ENCODE assay signal across 19 cellular contexts in the genomic region with DNA sequence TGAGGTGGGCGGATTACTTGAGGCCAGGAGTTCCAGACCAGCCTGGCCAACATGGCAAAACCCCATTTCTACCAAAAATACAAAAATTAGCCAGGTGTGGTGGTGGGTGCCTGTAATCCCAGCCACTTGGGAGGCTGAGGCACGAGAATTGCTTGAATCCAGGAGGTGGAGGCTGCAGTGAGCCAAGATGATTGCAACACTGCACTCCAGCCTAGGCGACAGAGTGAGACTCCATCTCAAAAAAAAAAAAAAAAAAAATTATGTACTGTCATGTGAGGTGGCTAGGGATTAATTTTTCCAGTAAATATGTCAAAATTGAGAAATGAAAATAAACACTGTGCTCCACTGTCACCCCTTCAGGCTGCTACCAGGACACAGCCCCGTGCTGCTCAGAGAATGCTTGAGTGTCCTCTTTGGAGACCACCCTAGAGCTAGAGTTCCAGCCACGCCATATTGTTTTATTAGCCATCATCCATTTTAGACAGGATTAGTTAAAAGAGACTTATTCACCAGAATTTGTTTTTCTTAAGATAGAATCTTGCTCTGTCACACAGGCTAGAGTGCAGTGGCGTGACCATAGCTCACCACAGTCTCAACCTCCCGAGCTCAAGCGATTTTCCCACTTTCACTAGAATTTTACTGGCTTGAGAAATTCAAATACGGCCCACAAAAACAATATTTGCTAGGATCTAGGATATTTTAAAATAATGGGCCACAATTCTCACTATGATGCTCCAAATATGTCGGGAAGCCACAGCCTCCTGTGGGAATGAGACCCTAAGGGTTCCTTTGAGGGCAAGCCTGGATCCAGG. TPM values are rescaled to one million over a fixed set of nuclear protein-coding genes. Genes with fewer than 3 reads are reported as not detected.
DNase-seq lines count a peak whose midpoint lies in the region; ATAC-seq, FAIRE-seq and TF ChIP-seq lines count a peak whose summit lies in the region.
"Had no signal": no experiment of that assay in that cellular context is flagged by ENCODE, and none has a peak within 500 bp of the region (broad histone marks: within the 10 kb centered on the region; RNA-seq: fewer than 3 reads in every experiment).

No MANE protein-coding gene starts in this region.

- under 1% methylated on average over 9 of the region's 10 CpGs for WGBS in GM12878 (ENCODE audit: insufficient coverage, insufficient replicate concordance, low lambda C conversion rate, missing lambda C conversion rate)
- WGBS in endodermal cell (ENCODE audit: insufficient coverage in 1 of 2, insufficient read length in 1 of 2), 2 experiments, result 92 to 94% methylated on average over 7 to 10 of the region's 10 CpGs

- H3K27ac ChIP-seq in OCI-LY7 (ENCODE audit: low read depth, low read length, poor library complexity, severe bottlenecking), result no peak overlapping the region
- peak overlapping the region; percentile 98 for H3K27ac ChIP-seq in GM12878 (ENCODE audit: control insufficient read depth, insufficient read depth)
- H3K27ac ChIP-seq in upper lobe of right lung, result peak overlapping the region; percentile 65
- H3K27ac ChIP-seq in endodermal cell (ENCODE audit: low read depth, low read length), result no peak overlapping the region
- H3K27ac ChIP-seq: breast epithelium, gastroesophageal sphincter had no signal

- CTCF ChIA-PET in OCI-LY7 (lab: Charles Lee; ENCODE audit: unreplicated experiment), result no interaction called here
- CTCF ChIA-PET in GM12878 (lab: Yijun Ruan, JAX), result interaction anchor here (0.5 to 6.0 kb wide), 27 partner anchors 9 to 676 kb away, joined by 3 to 60 read pairs (median 5); partner anchors contain the start of genes ARHGAP31, COX17, TIMMDC1 and TMEM39A

- peaks cover 25% of the 10 kb centered on the region for H3K4me1 Mint-ChIP-seq in activated T-cell treated with anti-CD3 and anti-CD28 coated beads, Interleukin-2, amount 50 U/mL, for 4 hours (ENCODE audit: low read depth)
- H3K4me1 Mint-ChIP-seq in endodermal cell (peaks cover 6% of the 10 kb centered on the region), endothelial cell (ENCODE audit: unreplicated experiment) (peaks cover 12% of the 10 kb centered on the region)
- H3K4me1 Mint-ChIP-seq: nephron had no signal

- H3K9me3 ChIP-seq in OCI-LY7 (ENCODE audit: low read length), result no peaks in the 10 kb centered on the region
- peaks cover 2% of the 10 kb centered on the region; the same call in 1 of the 3 replicates for H3K9me3 ChIP-seq in GM12878 (replicated peaks; ENCODE audit: control insufficient read depth, insufficient read depth, low read length)
- H3K9me3 ChIP-seq in upper lobe of right lung, result no peaks in the 10 kb centered on the region
- no peaks in the 10 kb centered on the region for H3K9me3 ChIP-seq in endodermal cell (ENCODE audit: control insufficient read depth, low read length)
- H3K9me3 ChIP-seq: breast epithelium, gastroesophageal sphincter had no signal

- H4K20me1 ChIP-seq in OCI-LY7 (ENCODE audit: insufficient read depth, low read length) (no peaks in the 10 kb centered on the region), GM12878 (ENCODE audit: control insufficient read depth, insufficient read depth) (no peaks in the 10 kb centered on the region)

- H3K4me2 ChIP-seq in OCI-LY7 (ENCODE audit: low read length) (peak overlapping the region; percentile 11; the same call in 1 of the 2 replicates), GM12878 (ENCODE audit: control insufficient read depth, insufficient read depth) (peak overlapping the region; percentile 98)

- no peaks in the 10 kb centered on the region for H3K27me3 Mint-ChIP-seq in activated T-cell treated with anti-CD3 and anti-CD28 coated beads, Interleukin-2, amount 50 U/mL, for 4 hours (ENCODE audit: low read depth)
- H3K27me3 Mint-ChIP-seq in endodermal cell (ENCODE audit: insufficient read depth) (no peaks in the 10 kb centered on the region), endothelial cell (ENCODE audit: unreplicated experiment) (no peaks in the 10 kb centered on the region)

- no peak for TF ChIP-seq EP300 in GM12878 (IDR thresholded peaks at IDR 0.05; ENCODE audit: borderline replicate concordance in 1 of 2, control insufficient read depth in 1 of 2, low read depth in 2 of 2, low read length in 2 of 2)

- H3K4me3 Mint-ChIP-seq in activated T-cell treated with anti-CD3 and anti-CD28 coated beads, Interleukin-2, amount 50 U/mL, for 4 hours, result peak overlapping the region; percentile 51
- H3K4me3 Mint-ChIP-seq in endodermal cell, result no peak overlapping the region
- no peak overlapping the region for H3K4me3 Mint-ChIP-seq in endothelial cell (ENCODE audit: unreplicated experiment)
- H3K4me3 Mint-ChIP-seq: nephron had no signal

- SMC1A ChIA-PET in GM12878 (lab: Charles Lee; ENCODE audit: uncharacterized antibody, unreplicated experiment), result interaction anchor here (0.9 to 8.9 kb wide), 28 partner anchors 8 to 285 kb away, joined by 3 to 151 read pairs (median 6); partner anchors contain the start of genes ADPRH, COX17, PLA1A and TIMMDC1

- intact Hi-C loops in OCI-LY7 (cut with micrococcal nuclease; ENCODE audit: unreplicated experiment), result loop anchor here (1.0 to 10.0 kb wide), 3 partner anchors 60 to 283 kb away; partner anchors contain the start of gene TIMMDC1
- intact Hi-C loops in GM12878 (cut with micrococcal nuclease; ENCODE audit: unreplicated experiment), result loop anchor here (1.0 to 10.0 kb wide), 7 partner anchors 60 to 536 kb away; partner anchors contain the start of genes COX17, GSK3B, POGLUT1 and TIMMDC1
- intact Hi-C loops in upper lobe of right lung (cut with DNase I), result no loop called here

- H3K27me3 ChIP-seq in GM12878 (replicated peaks in 1 of 2; ENCODE audit: control insufficient read depth in 2 of 2, insufficient read depth in 2 of 2, low read length in 1 of 2), result no peaks in the 10 kb centered on the region
- no peaks in the 10 kb centered on the region for H3K27me3 ChIP-seq in upper lobe of right lung
- H3K27me3 ChIP-seq in endodermal cell (ENCODE audit: control insufficient read depth, insufficient read depth, low read length, poor library complexity, severe bottlenecking), result peaks cover 7% of the 10 kb centered on the region
- H3K27me3 ChIP-seq: breast epithelium, gastroesophageal sphincter had no signal

- H3K9me3 Mint-ChIP-seq in activated T-cell treated with anti-CD3 and anti-CD28 coated beads, Interleukin-2, amount 50 U/mL, for 4 hours, result no peaks in the 10 kb centered on the region
- H3K9me3 Mint-ChIP-seq in endodermal cell (peaks cover 3% of the 10 kb centered on the region), endothelial cell (ENCODE audit: unreplicated experiment) (no peaks in the 10 kb centered on the region)
- H3K9me3 Mint-ChIP-seq: nephron had no signal

- H3K9ac ChIP-seq in GM12878 (ENCODE audit: control insufficient read depth, insufficient read depth, low read length), result peak overlapping the region; percentile 99
- H3K9ac ChIP-seq in endodermal cell (ENCODE audit: extremely low read depth, low read length, poor library complexity, severe bottlenecking), result no peak overlapping the region

- H3K4me3 ChIP-seq in OCI-LY7 (ENCODE audit: low read depth, low read length, poor library complexity, severe bottlenecking) (no peak overlapping the region), GM12878 (peak overlapping the region; percentile 76), upper lobe of right lung (peak overlapping the region; percentile 32), endodermal cell (ENCODE audit: low read length) (no peak overlapping the region)
- H3K4me3 ChIP-seq: breast epithelium, gastroesophageal sphincter had no signal

- TF ChIP-seq POLR2A in GM12878 (IDR thresholded peaks at IDR 0.05; ENCODE audit: low read depth, low read length), result no peak

- no peak for DNase-seq in activated T-cell treated with anti-CD3 and anti-CD28 coated beads, Interleukin-2, amount 50 U/mL, for 4 hours
- no peak for DNase-seq in activated T-cell treated with anti-CD3 and anti-CD28 coated beads, Interleukin-2, amount 50 U/mL, for 1 hour
- DNase-seq in OCI-LY7 (ENCODE audit: low spot score) (no peak), GM12878 (ENCODE audit: low read depth, low spot score) (no peak), upper lobe of right lung (no peak), AG08395 (ENCODE audit: low spot score) (no peak), endodermal cell (no peak), endothelial cell (ENCODE audit: low spot score) (no peak)
- DNase-seq: DMS79, NCI-H2029 had no signal

- TF ChIP-seq RAD21 in GM12878 (IDR thresholded peaks at IDR 0.05; ENCODE audit: insufficient read depth, low read depth, low read length), result no peak

- H2AFZ ChIP-seq in OCI-LY7 (ENCODE audit: low read length), result peak overlapping the region; percentile 68; the same call in 1 of the 2 replicates
- peak overlapping the region; percentile 67 for H2AFZ ChIP-seq in GM12878 (ENCODE audit: control insufficient read depth, low read depth, low read length)

- H3K36me3 ChIP-seq in OCI-LY7 (ENCODE audit: insufficient read depth, low read length), result no peaks in the 10 kb centered on the region
- peaks cover 0 to 3% of the 10 kb centered on the region in 2 experiments; a peak in 1 of 4 replicates for H3K36me3 ChIP-seq in GM12878 (ENCODE audit: control insufficient read depth in 2 of 2, insufficient read depth in 2 of 2, low read length in 1 of 2)
- H3K36me3 ChIP-seq in upper lobe of right lung, result no peaks in the 10 kb centered on the region
- no peaks in the 10 kb centered on the region for H3K36me3 ChIP-seq in endodermal cell (ENCODE audit: control insufficient read depth, insufficient read depth, low read length)
- H3K36me3 ChIP-seq: breast epithelium, gastroesophageal sphincter had no signal

- H3K79me2 ChIP-seq in OCI-LY7 (ENCODE audit: insufficient read depth, low read depth, low read length) (no peaks in the 10 kb centered on the region), GM12878 (ENCODE audit: control insufficient read depth, insufficient read depth, low read length) (peaks cover 87% of the 10 kb centered on the region)

- BruUV-seq in OCI-LY7 (replicated peaks; lab: Mats Ljungman, UMichigan), result no TSS peak
- TSS peak; percentile 48 for BruUV-seq in GM12878 (replicated peaks; lab: Mats Ljungman, UMichigan)

- no peak for FAIRE-seq in GM12878 (lab: Jason Lieb, UNC)
- FAIRE-seq: small intestine had no signal

- TF ChIP-seq CTCF in OCI-LY7 (conservative IDR thresholded peaks at IDR 0.05; ENCODE audit: low read length) (no peak), GM12878 (IDR thresholded peaks at IDR 0.05 in 2 of 3, conservative IDR thresholded peaks at IDR 0.05 in 1 of 3; ENCODE audit: control insufficient read depth in 2 of 3, extremely low read depth in 1 of 3, insufficient read depth in 1 of 3, low read depth in 3 of 3, low read length in 3 of 3) (0 out of 6 replicates have a peak, but pooled peaks of 1 of the 3 experiments have one; percentile 2), upper lobe of right lung (IDR thresholded peaks at IDR 0.05) (no peak), endodermal cell (conservative IDR thresholded peaks at IDR 0.05) (no peak), endothelial cell (IDR thresholded peaks at IDR 0.05; ENCODE audit: unreplicated experiment) (no peak)

- ATAC-seq in activated T-cell treated with anti-CD3 and anti-CD28 coated beads, Interleukin-2, amount 50 U/mL, for 4 hours, result no peak
- peak; percentile 3 for ATAC-seq in GM12878
- no peak for ATAC-seq in upper lobe of right lung

- no peaks in the 10 kb centered on the region for H3K36me3 Mint-ChIP-seq in activated T-cell treated with anti-CD3 and anti-CD28 coated beads, Interleukin-2, amount 50 U/mL, for 4 hours (ENCODE audit: insufficient read depth)
- H3K36me3 Mint-ChIP-seq in endodermal cell (ENCODE audit: low read depth) (peaks cover 4% of the 10 kb centered on the region), endothelial cell (ENCODE audit: low read depth, unreplicated experiment) (no peaks in the 10 kb centered on the region)

- H3K27ac Mint-ChIP-seq in endodermal cell (no peak overlapping the region), endothelial cell (ENCODE audit: unreplicated experiment) (no peak overlapping the region)
- H3K27ac Mint-ChIP-seq: nephron, progenitor cell of endocrine pancreas had no signal

- in situ Hi-C loops in GM12878 (cut with MboI), result no loop called here

- POLR2A ChIA-PET in OCI-LY7 (lab: Charles Lee) (no interaction called here), GM12878 (lab: Charles Lee) (interaction anchor here (0.7 to 6.4 kb wide), 15 partner anchors 8 to 131 kb away, joined by 3 to 104 read pairs (median 6); partner anchors contain the start of genes ADPRH, COX17, PLA1A and TIMMDC1)

- H3K4me1 ChIP-seq in OCI-LY7 (ENCODE audit: insufficient read depth, low read length, poor library complexity, severe bottlenecking) (peaks cover 3% of the 10 kb centered on the region), GM12878 (ENCODE audit: control insufficient read depth, insufficient read depth, low read length) (peaks cover 27% of the 10 kb centered on the region), upper lobe of right lung (peaks cover 10% of the 10 kb centered on the region), endodermal cell (ENCODE audit: control insufficient read depth, insufficient read depth, low read length) (no peaks in the 10 kb centered on the region)
- H3K4me1 ChIP-seq: breast epithelium, gastroesophageal sphincter had no signal

- H3K9me2 ChIP-seq in OCI-LY7 (ENCODE audit: insufficient read depth, low read length), result no peaks in the 10 kb centered on the region

- RAD21 ChIA-PET in GM12878 (lab: Charles Lee; ENCODE audit: unreplicated experiment), result interaction anchor here (0.7 to 11.9 kb wide), 23 partner anchors 8 to 318 kb away, joined by 3 to 239 read pairs (median 5); partner anchors contain the start of genes B4GALT4, COX17, PLA1A and TIMMDC1

RNA-seq across cellular contexts. Expression of gene CD80, which starts 0.7 kb away (rescaled TPM):
- 1 to 10 TPM; 1.6 to 6.2 (median 3.3) TPM for total RNA-seq in activated T-cell treated with anti-CD3 and anti-CD28 coated beads, Interleukin-2, amount 50 U/mL, for 4 hours
- not detected in 2 replicates for total RNA-seq in OCI-LY7 (2014; rRNA removed; shearing (Covaris generic))
- not detected in 2 replicates for total RNA-seq in OCI-LY7 (2022)
- total RNA-seq in GM12878 (2013; cell fraction: nucleolus; rRNA removed), result 691 and 699 TPM in 2 replicates
- total RNA-seq in GM12878 (2014; rRNA removed), result 68.7 and 83.3 TPM in 2 replicates
- 64.3 and 70.2 TPM in 2 replicates for total RNA-seq in GM12878 (2014; rRNA removed; fragmentation: Illumina TruSeq; extraction: Trizol)
- 51.8 and 54.4 TPM in 2 replicates for total RNA-seq in GM12878 (2021)
- polyA plus RNA-seq in GM12878 (2011; ENCODE audit: low read depth), result 39.5 TPM
- 137 and 157 TPM in 2 replicates for polyA plus RNA-seq in GM12878 (2011; rRNA removed)
- polyA plus RNA-seq in GM12878 (2011; cell fraction: cytosol; rRNA removed), result 93.0 and 95.1 TPM in 2 replicates
- polyA plus RNA-seq in GM12878 (2011; cell fraction: nucleus; rRNA removed), result 106 and 129 TPM in 2 replicates
- 27.9 and 44.5 TPM in 2 replicates for polyA plus RNA-seq in GM12878 (2012)
- 61.8 and 81.6 TPM in 2 replicates for polyA plus RNA-seq in GM12878 (2014; fragmentation: Illumina TruSeq; extraction: Trizol)
- polyA plus RNA-seq in GM12878 (2014; fragmentation: Nextera tagmentation; extraction: Ambion mirVana), result 10 to 100 TPM; 42.5 to 54.1 TPM
- 60.9 and 68.5 TPM in 2 replicates for polyA plus RNA-seq in GM12878 (2014; rRNA removed)
- 10 to 100 TPM; 41.4 to 44.5 TPM for polyA plus RNA-seq in GM12878 (2016; fragmentation: Nextera tagmentation; extraction: Ambion mirVana)
- polyA minus RNA-seq in GM12878 (2011; rRNA and poly(A)+ RNA removed), result 272 and 299 TPM in 2 replicates
- 39.7 and 42.1 TPM in 2 replicates for polyA minus RNA-seq in GM12878 (2011; cell fraction: cytosol; rRNA and poly(A)+ RNA removed)
- polyA minus RNA-seq in GM12878 (2011; cell fraction: nucleus; rRNA and poly(A)+ RNA removed), result 126 and 140 TPM in 2 replicates
- total RNA-seq in upper lobe of right lung, result 7.9 TPM
- total RNA-seq in endodermal cell, result 1 to 10 TPM; 2.2 to 2.5 TPM
- polyA plus RNA-seq in endodermal cell (2013, experiment 1 of 2), result 0.43 TPM
- polyA plus RNA-seq in endodermal cell (2013, experiment 2 of 2), result 0.75 TPM
- not detected for total RNA-seq in endothelial cell (ENCODE audit: unreplicated experiment)
- total RNA-seq: dermis microvascular lymphatic vessel endothelial cell, H7, IMR-90, Right ventricle myocardium superior had no signal
- polyA plus RNA-seq: IMR-90 had no signal

RNA-seq across cellular contexts. Expression of gene ADPRH, which starts 20.6 kb away (rescaled TPM):
- 1 to 10 TPM; 1.6 to 3.3 (median 2.5) TPM for total RNA-seq in activated T-cell treated with anti-CD3 and anti-CD28 coated beads, Interleukin-2, amount 50 U/mL, for 4 hours
- not detected in 2 replicates for total RNA-seq in OCI-LY7 (2014; rRNA removed; shearing (Covaris generic))
- total RNA-seq in OCI-LY7 (2022) (not detected in 2 replicates), GM12878 (2014; rRNA removed) (15.4 and 17.2 TPM in 2 replicates), GM12878 (2014; rRNA removed; fragmentation: Illumina TruSeq; extraction: Trizol) (12.2 and 13.2 TPM in 2 replicates), GM12878 (2021) (24.9 and 26.0 TPM in 2 replicates), upper lobe of right lung (26.5 TPM), endodermal cell (10 to 100 TPM in 1 of 2 donors, 1 to 10 TPM in 1; 7.8 to 11.8 TPM), endothelial cell (ENCODE audit: unreplicated experiment) (5.1 TPM)
- 31.0 and 32.4 TPM in 2 replicates for total RNA-seq in GM12878 (2013; cell fraction: nucleolus; rRNA removed)
- polyA plus RNA-seq in GM12878 (2011; ENCODE audit: low read depth), result 11.1 TPM
- polyA plus RNA-seq in GM12878 (2011; rRNA removed) (32.6 and 33.1 TPM in 2 replicates), GM12878 (2014; fragmentation: Illumina TruSeq; extraction: Trizol) (24.5 and 25.8 TPM in 2 replicates), GM12878 (2014; fragmentation: Nextera tagmentation; extraction: Ambion mirVana) (1 to 10 TPM; 2.3 to 3.7 TPM), GM12878 (2014; rRNA removed) (16.5 and 19.1 TPM in 2 replicates), GM12878 (2016; fragmentation: Nextera tagmentation; extraction: Ambion mirVana) (10 to 100 TPM; 19.0 to 22.0 TPM)
- 23.1 and 27.0 TPM in 2 replicates for polyA plus RNA-seq in GM12878 (2011; cell fraction: cytosol; rRNA removed)
- 18.0 and 19.9 TPM in 2 replicates for polyA plus RNA-seq in GM12878 (2011; cell fraction: nucleus; rRNA removed)
- polyA plus RNA-seq in GM12878 (2012), result 13.2 and 20.2 TPM in 2 replicates
- polyA minus RNA-seq in GM12878 (2011; rRNA and poly(A)+ RNA removed), result 31.7 and 36.9 TPM in 2 replicates
- 10.2 and 11.2 TPM in 2 replicates for polyA minus RNA-seq in GM12878 (2011; cell fraction: cytosol; rRNA and poly(A)+ RNA removed)
- polyA minus RNA-seq in GM12878 (2011; cell fraction: nucleus; rRNA and poly(A)+ RNA removed), result 12.1 and 16.2 TPM in 2 replicates
- polyA plus RNA-seq in endodermal cell (2013, experiment 1 of 2), result 2.1 TPM
- 1.9 TPM for polyA plus RNA-seq in endodermal cell (2013, experiment 2 of 2)

RNA-seq across cellular contexts. Expression of gene PLA1A, which starts 39.0 kb away (rescaled TPM):
- not detected for total RNA-seq in activated T-cell treated with anti-CD3 and anti-CD28 coated beads, Interleukin-2, amount 50 U/mL, for 4 hours
- total RNA-seq in OCI-LY7 (2014; rRNA removed; shearing (Covaris generic)), result not detected in 2 replicates
- total RNA-seq in OCI-LY7 (2022), result not detected in 2 replicates
- total RNA-seq in GM12878 (2013; cell fraction: nucleolus; rRNA removed), result 43.4 and 53.6 TPM in 2 replicates
- total RNA-seq in GM12878 (2014; rRNA removed), result 5.9 and 6.5 TPM in 2 replicates
- 4.7 TPM in 2 replicates for total RNA-seq in GM12878 (2014; rRNA removed; fragmentation: Illumina TruSeq; extraction: Trizol)
- total RNA-seq in GM12878 (2021), result 3.8 and 4.4 TPM in 2 replicates
- polyA plus RNA-seq in GM12878 (2011; ENCODE audit: low read depth), result 7.9 TPM
- 106 TPM in 2 replicates for polyA plus RNA-seq in GM12878 (2011; rRNA removed)
- polyA plus RNA-seq in GM12878 (2011; cell fraction: cytosol; rRNA removed), result 92.1 and 100 TPM in 2 replicates
- 48.6 and 73.6 TPM in 2 replicates for polyA plus RNA-seq in GM12878 (2011; cell fraction: nucleus; rRNA removed)
- 8.0 and 10.1 TPM in 2 replicates for polyA plus RNA-seq in GM12878 (2012)
- 4.9 and 6.7 TPM in 2 replicates for polyA plus RNA-seq in GM12878 (2014; fragmentation: Illumina TruSeq; extraction: Trizol)
- 1 to 10 TPM; 2.9 to 3.5 TPM for polyA plus RNA-seq in GM12878 (2014; fragmentation: Nextera tagmentation; extraction: Ambion mirVana)
- polyA plus RNA-seq in GM12878 (2014; rRNA removed), result 3.1 and 3.9 TPM in 2 replicates
- 1 to 10 TPM; 5.3 to 7.2 TPM for polyA plus RNA-seq in GM12878 (2016; fragmentation: Nextera tagmentation; extraction: Ambion mirVana)
- 103 and 152 TPM in 2 replicates for polyA minus RNA-seq in GM12878 (2011; rRNA and poly(A)+ RNA removed)
- polyA minus RNA-seq in GM12878 (2011; cell fraction: cytosol; rRNA and poly(A)+ RNA removed), result 28.3 and 32.7 TPM in 2 replicates
- polyA minus RNA-seq in GM12878 (2011; cell fraction: nucleus; rRNA and poly(A)+ RNA removed), result 68.2 and 98.7 TPM in 2 replicates
- 37.6 TPM for total RNA-seq in upper lobe of right lung
- 1 to 10 TPM; 2.4 to 5.3 TPM for total RNA-seq in endodermal cell
- polyA plus RNA-seq in endodermal cell (2013, experiment 1 of 2), result 0.53 TPM
- 0.25 TPM for polyA plus RNA-seq in endodermal cell (2013, experiment 2 of 2)
- total RNA-seq in endothelial cell (ENCODE audit: unreplicated experiment), result 0.80 TPM
- total RNA-seq: H7, IMR-90, progenitor cell of endocrine pancreas had no signal
- polyA plus RNA-seq: IMR-90 had no signal

Comparison
In these comparisons a context has a peak if more than half of its experiments do, and no peak if none do; other contexts are left out.
1. H3K27ac ChIP-seq: peak in GM12878 (single experiment) and upper lobe of right lung (single experiment); none in OCI-LY7 (single experiment) and endodermal cell (single experiment).
2. H3K4me3 ChIP-seq: peak in GM12878 (single experiment) and upper lobe of right lung (single experiment); none in OCI-LY7 (single experiment) and endodermal cell (single experiment).